In genomic region chr12:25361511-25361910, GRCh38 we compare ENCODE assay signal across 32 cellular contexts.
"Had no signal": no experiment of that assay in that cellular context is flagged by ENCODE, and none has a peak within 500 bp of the region (broad histone marks: within the 10 kb centered on the region; RNA-seq: fewer than 3 reads in every experiment).

No MANE protein-coding gene starts in this region.

- H3K4me1 ChIP-seq: breast epithelium had no signal

- H3K4me3 Mint-ChIP-seq: activated CD4-positive, alpha-beta memory T cell treated with anti-CD3 and anti-CD28 coated beads, Interleukin-2, amount 10 ng/mL, durations not matched to agents 7 days and 5 days; activated naive CD4-positive, alpha-beta T cell treated with anti-CD3 and anti-CD28 coated beads for 36 hours; activated T-cell treated with anti-CD3 and anti-CD28 coated beads, Interleukin-2, amount 50 U/mL, for 24 hours; activated T-helper 1 cell treated with anti-CD3 and anti-CD28 coated beads, Interleukin-12 subunit alpha, Interleukin-12 subunit beta, Interleukin-2, Interleukin-4 antibody, amounts not matched to agents 30 ng/mL and 10 ng/mL and 1 ng/mL, durations not matched to agents 14 hours and 24 hours and 36 hours; IgD-negative memory B cell had no signal

- H3K27me3 ChIP-seq: breast epithelium, MG63 had no signal

- H3K27ac ChIP-seq: breast epithelium, WERI-Rb-1 had no signal

- H3K9me3 Mint-ChIP-seq: activated CD4-positive, alpha-beta memory T cell treated with anti-CD3 and anti-CD28 coated beads, Interleukin-2, amount 10 ng/mL, durations not matched to agents 7 days and 5 days; activated naive CD4-positive, alpha-beta T cell treated with anti-CD3 and anti-CD28 coated beads for 36 hours; activated naive CD4-positive, alpha-beta T cell treated with anti-CD3 and anti-CD28 coated beads, Interleukin-2, amount 50 U/mL, for 72 hours; activated T-cell treated with anti-CD3 and anti-CD28 coated beads, Interleukin-2, amount 50 U/mL, for 24 hours; activated T-helper 1 cell treated with anti-CD3 and anti-CD28 coated beads, Interleukin-12 subunit alpha, Interleukin-12 subunit beta, Interleukin-2, Interleukin-4 antibody, amounts not matched to agents 30 ng/mL and 10 ng/mL and 1 ng/mL, durations not matched to agents 14 hours and 24 hours and 36 hours had no signal

- H3K36me3 ChIP-seq: breast epithelium, MG63, WERI-Rb-1 had no signal

- H3K27ac Mint-ChIP-seq: activated CD4-positive, alpha-beta memory T cell treated with anti-CD3 and anti-CD28 coated beads, Interleukin-2, amount 10 ng/mL, durations not matched to agents 7 days and 5 days; activated naive CD4-positive, alpha-beta T cell treated with anti-CD3 and anti-CD28 coated beads for 36 hours; activated naive CD4-positive, alpha-beta T cell treated with anti-CD3 and anti-CD28 coated beads, Interleukin-2, amount 50 U/mL, for 72 hours; activated T-cell treated with anti-CD3 and anti-CD28 coated beads, Interleukin-2, amount 50 U/mL, for 24 hours; activated T-helper 1 cell treated with anti-CD3 and anti-CD28 coated beads, Interleukin-12 subunit alpha, Interleukin-12 subunit beta, Interleukin-2, Interleukin-4 antibody, amounts not matched to agents 30 ng/mL and 10 ng/mL and 1 ng/mL, durations not matched to agents 14 hours and 24 hours and 36 hours; IgD-negative memory B cell had no signal

- H3K4me3 ChIP-seq: breast epithelium, MG63 had no signal

- ATAC-seq: activated naive CD4-positive, alpha-beta T cell treated with anti-CD3 and anti-CD28 coated beads, Interleukin-2, amount 50 U/mL, for 72 hours had no signal

- DNase-seq: activated CD4-positive, alpha-beta memory T cell treated with anti-CD3 and anti-CD28 coated beads, Interleukin-2, amount 10 ng/mL, durations not matched to agents 7 days and 5 days; activated CD4-positive, alpha-beta T cell treated with anti-CD3 and anti-CD28 coated beads for 1 hour; activated CD4-positive, alpha-beta T cell treated with anti-CD3 and anti-CD28 coated beads for 48 hours; activated CD4-positive, CD25-positive, alpha-beta regulatory T cell; activated gamma-delta T cell treated with Interleukin-2 at 50 U/mL for 16 hours; activated naive CD4-positive, alpha-beta T cell treated with anti-CD3 and anti-CD28 coated beads for 36 hours; activated T-cell treated with anti-CD3 and anti-CD28 coated beads, Interleukin-2, amount 50 U/mL, for 24 hours; amniotic stem cell; aorta; Karpas-422; KBM-7; MG63; NCI-H1048; NCI-H1105 treated with DMSO at 0.1 percent for 48 hours; NCI-H1436; NCI-H1694; NCI-H1930; NCI-H2081 treated with DMSO at 0.1 percent for 48 hours; NCI-H226; NCI-H446 treated with DMSO at 0.1 percent for 48 hours; NCI-H524; NCI-H69; Right ventricle myocardium superior; SW 1271; T-helper 1 cell; T-helper 2 cell; T-helper 9 cell; WERI-Rb-1 had no signal

- H3K9me3 ChIP-seq: breast epithelium, MG63 had no signal
